Comparison of ENCODE assay signal across 8 cellular contexts in genomic region chr7:150986099-150986512, GRCh38.
DNase-seq lines count a peak whose midpoint lies in the region; ATAC-seq and TF ChIP-seq lines count a peak whose summit lies in the region.

No MANE protein-coding gene starts in this region.

- H3K36me3 ChIP-seq in KMS-11 (ENCODE audit: insufficient read depth) (no peaks in the 10 kb centered on the region), RWPE2 (ENCODE audit: low read depth) (no peaks in the 10 kb centered on the region)

- no peak overlapping the region for H3K4me2 ChIP-seq in KMS-11

- H3K4me3 ChIP-seq in KMS-11 (IDR thresholded peaks at IDR 0.05; ENCODE audit: insufficient read depth, low read depth, low read length), result no peak overlapping the region
- no peak overlapping the region for H3K4me3 ChIP-seq in RWPE2 (ENCODE audit: severe bottlenecking)

- H3K27ac Mint-ChIP-seq in activated naive CD8-positive, alpha-beta T cell treated with anti-CD3 and anti-CD28 coated beads, Interleukin-2, amount 50 U/mL, for 24 hours, result no peak overlapping the region

- H3K4me1 Mint-ChIP-seq in activated naive CD8-positive, alpha-beta T cell treated with anti-CD3 and anti-CD28 coated beads, Interleukin-2, amount 50 U/mL, for 24 hours, result peaks cover 13% of the 10 kb centered on the region

- DNase-seq in EH (ENCODE audit: low read depth), result peak; percentile 58
- DNase-seq in RWPE2 (ENCODE audit: low spot score), result no peak
- DNase-seq in activated naive CD8-positive, alpha-beta T cell treated with anti-CD3 and anti-CD28 coated beads, Interleukin-2, amount 50 U/mL, for 24 hours, result peak; percentile 68
- peak; percentile 29 to 36 for DNase-seq in hippocampal formation (lab: John Stamatoyannopoulos, UW)
- DNase-seq in stimulated activated CD4-positive, alpha-beta T cell treated with anti-CD3 and anti-CD28 coated beads, Interleukin-15, amount 100 ng/mL, for 24 hours, result peak; percentile 77

- TF ChIP-seq CTCF in KMS-11 (conservative IDR thresholded peaks at IDR 0.05; ENCODE audit: low read depth, low read length), result peak; percentile 87
- peak; percentile 71 for TF ChIP-seq CTCF in RWPE2 (IDR thresholded peaks at IDR 0.05; ENCODE audit: poor library complexity, severe bottlenecking)

- no peak overlapping the region for H3K9ac ChIP-seq in KMS-11

- H2AFZ ChIP-seq in KMS-11 (ENCODE audit: low read depth), result no peak overlapping the region

- H4K20me1 ChIP-seq in KMS-11 (ENCODE audit: insufficient read depth), result no peaks in the 10 kb centered on the region

- peaks cover 2% of the 10 kb centered on the region for H3K9me3 ChIP-seq in RWPE2 (ENCODE audit: severe bottlenecking)

- H3K9me3 Mint-ChIP-seq in activated naive CD8-positive, alpha-beta T cell treated with anti-CD3 and anti-CD28 coated beads, Interleukin-2, amount 50 U/mL, for 24 hours, result peaks cover 13% of the 10 kb centered on the region

- H3K27me3 ChIP-seq in KMS-11 (ENCODE audit: insufficient read depth, low read depth) (peaks cover 82% of the 10 kb centered on the region), RWPE2 (ENCODE audit: insufficient read depth, poor library complexity, severe bottlenecking) (peaks cover 26% of the 10 kb centered on the region)

- ATAC-seq in RWPE2 (ENCODE audit: low read depth), result peak; percentile 75
- ATAC-seq in activated naive CD8-positive, alpha-beta T cell treated with anti-CD3 and anti-CD28 coated beads, Interleukin-2, amount 50 U/mL, for 24 hours, result no peak
- no peak for ATAC-seq in GM21360 (IDR thresholded peaks at IDR 0.05; ENCODE audit: unreplicated experiment)
- no peak for ATAC-seq in GM21529 (IDR thresholded peaks at IDR 0.05; ENCODE audit: unreplicated experiment)

- H3K4me3 Mint-ChIP-seq in activated naive CD8-positive, alpha-beta T cell treated with anti-CD3 and anti-CD28 coated beads, Interleukin-2, amount 50 U/mL, for 24 hours, result no peak overlapping the region

- peaks cover 33% of the 10 kb centered on the region for H3K27me3 Mint-ChIP-seq in activated naive CD8-positive, alpha-beta T cell treated with anti-CD3 and anti-CD28 coated beads, Interleukin-2, amount 50 U/mL, for 24 hours

- H3K27ac ChIP-seq in KMS-11, result no peak overlapping the region
- H3K27ac ChIP-seq in RWPE2 (ENCODE audit: poor library complexity, severe bottlenecking), result no peak overlapping the region

- no peaks in the 10 kb centered on the region for H3K36me3 Mint-ChIP-seq in activated naive CD8-positive, alpha-beta T cell treated with anti-CD3 and anti-CD28 coated beads, Interleukin-2, amount 50 U/mL, for 24 hours (ENCODE audit: low read depth)

- H3K79me2 ChIP-seq in KMS-11 (ENCODE audit: insufficient read depth, low read depth), result no peaks in the 10 kb centered on the region

- H3K4me1 ChIP-seq in KMS-11 (ENCODE audit: low read depth, poor library complexity, severe bottlenecking) (peaks cover 7% of the 10 kb centered on the region), RWPE2 (ENCODE audit: insufficient read depth, poor library complexity, severe bottlenecking) (no peaks in the 10 kb centered on the region)
